In the genomic region with DNA sequence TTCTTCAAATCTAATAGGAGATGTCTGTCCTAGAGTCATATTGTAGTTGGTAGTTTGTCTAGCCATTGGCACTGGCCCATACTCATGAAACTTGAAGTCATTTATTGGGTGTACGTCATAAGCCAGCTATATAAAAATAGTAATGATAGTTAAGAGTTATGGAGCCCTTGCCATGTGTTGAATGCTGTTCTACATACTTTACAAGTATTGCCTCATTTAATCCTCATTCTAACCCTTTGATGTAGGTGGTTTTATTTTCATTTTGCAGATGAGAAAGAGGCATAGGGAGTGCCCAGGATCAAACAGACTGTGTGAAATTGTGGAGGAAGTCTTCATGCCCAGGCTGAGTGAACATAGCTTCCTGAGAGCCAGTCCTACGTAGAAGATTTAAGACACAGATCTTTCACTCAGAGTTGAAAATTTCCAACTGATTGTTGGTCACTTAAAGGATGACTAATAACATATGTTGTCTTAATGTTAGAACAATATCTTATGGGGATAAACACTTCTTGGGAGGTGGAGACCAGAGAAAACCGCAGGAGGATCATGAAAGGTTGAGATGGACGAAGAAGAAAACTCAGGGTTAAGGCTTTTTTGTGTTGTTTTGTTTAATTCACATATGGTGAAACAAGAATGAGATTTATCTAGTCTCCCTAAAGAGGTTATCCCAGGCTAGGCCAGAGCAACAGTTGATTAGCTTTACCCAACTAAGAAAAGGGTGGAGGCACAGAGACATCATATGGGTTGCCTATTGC, we compare ENCODE assay signal across 24 cellular contexts.
DNase-seq lines count a peak whose midpoint lies in the region; ATAC-seq and TF ChIP-seq lines count a peak whose summit lies in the region.
"Had no signal": no experiment of that assay in that cellular context is flagged by ENCODE, and none has a peak within 500 bp of the region (broad histone marks: within the 10 kb centered on the region; RNA-seq: fewer than 3 reads in every experiment).

No MANE protein-coding gene starts in this region.

- no peak overlapping the region for H3K4me3 ChIP-seq in left ventricle myocardium inferior
- no peak overlapping the region for H3K4me3 ChIP-seq in prostate gland
- H3K4me3 ChIP-seq: breast epithelium, GM23248, MG63, Peyer's patch, tibial artery had no signal

- H3K4me1 Mint-ChIP-seq in activated naive CD4-positive, alpha-beta T cell treated with anti-CD3 and anti-CD28 coated beads for 36 hours (ENCODE audit: low read depth): peaks cover 27% of the 10 kb centered on the region
- H3K4me1 Mint-ChIP-seq in activated naive CD8-positive, alpha-beta T cell (ENCODE audit: low read depth): peaks cover 45% of the 10 kb centered on the region
- H3K4me1 Mint-ChIP-seq in activated CD8-positive, alpha-beta memory T cell treated with anti-CD3 and anti-CD28 coated beads, Interleukin-2, amount 10 ng/mL, durations not matched to agents 7 days and 5 days: no peaks in the 10 kb centered on the region
- H3K4me1 Mint-ChIP-seq: activated B cell treated with CpG ODN at 0.5 μM for 24 hours had no signal

- H3K27me3 ChIP-seq in left ventricle myocardium inferior (ENCODE audit: low read depth) (no peaks in the 10 kb centered on the region), prostate gland (replicated peaks; ENCODE audit: insufficient read depth) (no peaks in the 10 kb centered on the region)
- H3K27me3 ChIP-seq: breast epithelium, MG63, Peyer's patch, tibial artery had no signal

- H3K27me3 Mint-ChIP-seq in activated naive CD4-positive, alpha-beta T cell treated with anti-CD3 and anti-CD28 coated beads for 36 hours (ENCODE audit: low read depth): no peaks in the 10 kb centered on the region
- no peaks in the 10 kb centered on the region for H3K27me3 Mint-ChIP-seq in activated naive CD8-positive, alpha-beta T cell
- H3K27me3 Mint-ChIP-seq in activated CD8-positive, alpha-beta memory T cell treated with anti-CD3 and anti-CD28 coated beads, Interleukin-2, amount 10 ng/mL, durations not matched to agents 7 days and 5 days: no peaks in the 10 kb centered on the region
- H3K27me3 Mint-ChIP-seq: activated B cell treated with CpG ODN at 0.5 μM for 24 hours; CD4-positive, alpha-beta T cell; progenitor cell of endocrine pancreas; stimulated activated naive CD8-positive, alpha-beta T cell treated with anti-CD3 and anti-CD28 coated beads, Interleukin-15, Interleukin-2, amounts not matched to agents 100 ng/mL and 50 ng/mL, for 24 hours had no signal

- H3K27ac ChIP-seq in left ventricle myocardium inferior (replicated peaks): peak overlapping the region; percentile 9
- no peak overlapping the region for H3K27ac ChIP-seq in prostate gland
- H3K27ac ChIP-seq: breast epithelium, GM23248, tibial artery had no signal

- TF ChIP-seq POLR2A in prostate gland (IDR thresholded peaks at IDR 0.05): no peak

- no peak for ATAC-seq in activated CD8-positive, alpha-beta memory T cell treated with anti-CD3 and anti-CD28 coated beads, Interleukin-2, amount 10 ng/mL, durations not matched to agents 7 days and 5 days

- H3K36me3 ChIP-seq in left ventricle myocardium inferior: no peaks in the 10 kb centered on the region
- no peaks in the 10 kb centered on the region for H3K36me3 ChIP-seq in prostate gland
- H3K36me3 ChIP-seq: breast epithelium, MG63, Peyer's patch, tibial artery had no signal

- peaks cover 9% of the 10 kb centered on the region for H3K36me3 Mint-ChIP-seq in activated naive CD4-positive, alpha-beta T cell treated with anti-CD3 and anti-CD28 coated beads for 36 hours (ENCODE audit: low read depth)
- H3K36me3 Mint-ChIP-seq in activated naive CD8-positive, alpha-beta T cell: peaks cover 27% of the 10 kb centered on the region
- no peaks in the 10 kb centered on the region for H3K36me3 Mint-ChIP-seq in activated CD8-positive, alpha-beta memory T cell treated with anti-CD3 and anti-CD28 coated beads, Interleukin-2, amount 10 ng/mL, durations not matched to agents 7 days and 5 days

- H3K4me1 ChIP-seq in left ventricle myocardium inferior: peaks cover 19% of the 10 kb centered on the region
- H3K4me1 ChIP-seq in prostate gland (replicated peaks): no peaks in the 10 kb centered on the region
- H3K4me1 ChIP-seq: breast epithelium, tibial artery had no signal

- H3K9me3 Mint-ChIP-seq in activated naive CD4-positive, alpha-beta T cell treated with anti-CD3 and anti-CD28 coated beads for 36 hours: no peaks in the 10 kb centered on the region
- H3K9me3 Mint-ChIP-seq in activated naive CD8-positive, alpha-beta T cell (ENCODE audit: low read depth): peaks cover 5% of the 10 kb centered on the region
- no peaks in the 10 kb centered on the region for H3K9me3 Mint-ChIP-seq in activated CD8-positive, alpha-beta memory T cell treated with anti-CD3 and anti-CD28 coated beads, Interleukin-2, amount 10 ng/mL, durations not matched to agents 7 days and 5 days (ENCODE audit: low read depth)
- H3K9me3 Mint-ChIP-seq: activated B cell treated with CpG ODN at 0.5 μM for 24 hours; CD4-positive, alpha-beta T cell had no signal

- no peaks in the 10 kb centered on the region for H3K9me3 ChIP-seq in left ventricle myocardium inferior (replicated peaks)
- H3K9me3 ChIP-seq in prostate gland: no peaks in the 10 kb centered on the region
- H3K9me3 ChIP-seq: breast epithelium, MG63, Peyer's patch, tibial artery had no signal

- DNase-seq in activated naive CD4-positive, alpha-beta T cell treated with anti-CD3 and anti-CD28 coated beads for 36 hours: no peak
- no peak for DNase-seq in activated naive CD4-positive, alpha-beta T cell treated with Interleukin-2 at 50 U/mL for 16 hours
- no peak for DNase-seq in left ventricle myocardium inferior
- peak; percentile 12 for DNase-seq in prostate gland (ENCODE audit: low spot score)
- DNase-seq in NOMO-1 treated with DMSO at 0.1 percent for 48 hours (lab: John Stamatoyannopoulos, UW; ENCODE audit: unreplicated experiment): no peak
- no peak for DNase-seq in iPS-NIHi11 (ENCODE audit: low spot score)
- no peak for DNase-seq in activated CD8-positive, alpha-beta memory T cell treated with anti-CD3 and anti-CD28 coated beads, Interleukin-2, amount 10 ng/mL, durations not matched to agents 7 days and 5 days
- DNase-seq: activated B cell treated with CpG ODN at 0.5 μM for 24 hours; amygdala; CD4-positive, alpha-beta T cell; EL; GM23248; KG1; kidney; MG63; NCI-H1417; NCI-H2081 treated with DMSO at 0.1 percent for 48 hours; NCI-H226; Peyer's patch; tibial artery had no signal

- CTCF ChIA-PET in activated naive CD4-positive, alpha-beta T cell treated with anti-CD3 and anti-CD28 coated beads for 36 hours (lab: Charles Lee): interaction anchor here (0.6 to 1.2 kb wide), 2 partner anchors 176 to 267 kb away, joined by 3 to 5 read pairs; no protein-coding TSS in a partner anchor
- CTCF ChIA-PET in activated CD8-positive, alpha-beta memory T cell treated with anti-CD3 and anti-CD28 coated beads, Interleukin-2, amount 10 ng/mL, durations not matched to agents 7 days and 5 days (lab: Charles Lee): no interaction called here

- intact Hi-C loops in activated naive CD4-positive, alpha-beta T cell treated with anti-CD3 and anti-CD28 coated beads for 36 hours (cut with micrococcal nuclease): no loop called here
- intact Hi-C loops in left ventricle myocardium inferior (cut with micrococcal nuclease): no loop called here
- intact Hi-C loops in prostate gland (cut with DNase I): no loop called here

- WGBS in prostate gland: 81% methylated on average over 4 of the region's 4 CpGs

- no peak overlapping the region for H3K4me3 Mint-ChIP-seq in activated naive CD4-positive, alpha-beta T cell treated with anti-CD3 and anti-CD28 coated beads for 36 hours
- H3K4me3 Mint-ChIP-seq in activated naive CD8-positive, alpha-beta T cell: peak overlapping the region; percentile 51
- no peak overlapping the region for H3K4me3 Mint-ChIP-seq in activated CD8-positive, alpha-beta memory T cell treated with anti-CD3 and anti-CD28 coated beads, Interleukin-2, amount 10 ng/mL, durations not matched to agents 7 days and 5 days
- H3K4me3 Mint-ChIP-seq: activated B cell treated with CpG ODN at 0.5 μM for 24 hours; CD4-positive, alpha-beta T cell; stimulated activated naive CD8-positive, alpha-beta T cell treated with anti-CD3 and anti-CD28 coated beads, Interleukin-15, Interleukin-2, amounts not matched to agents 100 ng/mL and 50 ng/mL, for 24 hours had no signal

- H3K27ac Mint-ChIP-seq in activated naive CD4-positive, alpha-beta T cell treated with anti-CD3 and anti-CD28 coated beads for 36 hours: peak overlapping the region; percentile 32
- H3K27ac Mint-ChIP-seq in activated naive CD8-positive, alpha-beta T cell: peak overlapping the region; percentile 61
- no peak overlapping the region for H3K27ac Mint-ChIP-seq in activated CD8-positive, alpha-beta memory T cell treated with anti-CD3 and anti-CD28 coated beads, Interleukin-2, amount 10 ng/mL, durations not matched to agents 7 days and 5 days
- H3K27ac Mint-ChIP-seq: activated B cell treated with CpG ODN at 0.5 μM for 24 hours; CD4-positive, alpha-beta T cell; stimulated activated naive CD8-positive, alpha-beta T cell treated with anti-CD3 and anti-CD28 coated beads, Interleukin-15, Interleukin-2, amounts not matched to agents 100 ng/mL and 50 ng/mL, for 24 hours had no signal

- TF ChIP-seq CTCF in left ventricle myocardium inferior (IDR thresholded peaks at IDR 0.05; ENCODE audit: borderline replicate concordance) (no peak), prostate gland (IDR thresholded peaks at IDR 0.05) (no peak)
